In genomic region chr11:35662061-35662648, GRCh38 we compare ENCODE assay signal across 8 cellular contexts. TPM values are rescaled to one million over a fixed set of nuclear protein-coding genes. Genes with fewer than 3 reads are reported as not detected.
A peak's percentile ranks its signal among the peaks of the same experiment; 100 is the strongest.
DNase-seq lines count a peak whose midpoint lies in the region; ATAC-seq and TF ChIP-seq lines count a peak whose summit lies in the region.

No MANE protein-coding gene starts in this region.

- H3K27me3 Mint-ChIP-seq in activated CD4-positive, alpha-beta T cell treated with anti-CD3 and anti-CD28 coated beads, Interleukin-2, amount 10 ng/mL, durations not matched to agents 7 days and 5 days: peaks cover 10% of the 10 kb centered on the region
- peaks cover 23% of the 10 kb centered on the region for H3K27me3 Mint-ChIP-seq in activated naive CD4-positive, alpha-beta T cell treated with anti-CD3 and anti-CD28 coated beads, Interleukin-2, amount 10 ng/mL, durations not matched to agents 7 days and 5 days

- CTCF ChIA-PET in activated CD4-positive, alpha-beta T cell treated with anti-CD3 and anti-CD28 coated beads, Interleukin-2, amount 10 ng/mL, durations not matched to agents 7 days and 5 days (lab: Charles Lee): no interaction called here
- CTCF ChIA-PET in HEK293 (lab: Yijun Ruan, JAX): interaction anchor here (1.0 kb wide), 1 partner anchor 160 kb away, joined by 3 read pairs; no protein-coding TSS in a partner anchor
- CTCF ChIA-PET in activated naive CD4-positive, alpha-beta T cell treated with anti-CD3 and anti-CD28 coated beads, Interleukin-2, amount 10 ng/mL, durations not matched to agents 7 days and 5 days (lab: Charles Lee): interaction anchor here (0.9 kb wide), 1 partner anchor 14 kb away, joined by 3 read pairs; no protein-coding TSS in a partner anchor

- peak; percentile 58 to 78 (median 64) for ATAC-seq in heart left ventricle

- H3K27ac ChIP-seq in HEK293 (ENCODE audit: extremely low read depth, low read depth, low read length) (peak overlapping the region; percentile 83), heart left ventricle (peak overlapping the region; percentile 89 to 99 (median 96)), prostate gland (peak overlapping the region; percentile 79 to 83)

- H3K9me3 Mint-ChIP-seq in activated CD4-positive, alpha-beta T cell treated with anti-CD3 and anti-CD28 coated beads, Interleukin-2, amount 10 ng/mL, durations not matched to agents 7 days and 5 days: peaks cover 29% of the 10 kb centered on the region
- H3K9me3 Mint-ChIP-seq in activated naive CD4-positive, alpha-beta T cell treated with anti-CD3 and anti-CD28 coated beads, Interleukin-2, amount 10 ng/mL, durations not matched to agents 7 days and 5 days: peaks cover 29% of the 10 kb centered on the region

- H3K27me3 ChIP-seq in heart left ventricle (peaks cover 0 to 4% (median 0%) of the 10 kb centered on the region in 9 donors), prostate gland (replicated peaks; ENCODE audit: insufficient read depth) (no peaks in the 10 kb centered on the region)

- H3K4me1 ChIP-seq in HEK293 (ENCODE audit: control insufficient read depth, insufficient read depth, low read length): no peaks in the 10 kb centered on the region; the same call in 1 of the 2 replicates
- peaks cover 0 to 31% (median 21%) of the 10 kb centered on the region in 12 donors for H3K4me1 ChIP-seq in heart left ventricle
- H3K4me1 ChIP-seq in prostate gland (replicated peaks): no peaks in the 10 kb centered on the region

- intact Hi-C loops in heart left ventricle (cut with DNase I): loop anchor here (1.0 to 10.0 kb wide), 10 partner anchors 37 to 385 kb away; partner anchors contain the start of genes FJX1 (in 4 of the 10) and LDLRAD3 (in 1 of the 10)
- intact Hi-C loops in prostate gland (cut with DNase I): no loop called here

- peaks cover 43% of the 10 kb centered on the region for H3K4me1 Mint-ChIP-seq in activated CD4-positive, alpha-beta T cell treated with anti-CD3 and anti-CD28 coated beads, Interleukin-2, amount 10 ng/mL, durations not matched to agents 7 days and 5 days
- peaks cover 47% of the 10 kb centered on the region for H3K4me1 Mint-ChIP-seq in activated naive CD4-positive, alpha-beta T cell treated with anti-CD3 and anti-CD28 coated beads, Interleukin-2, amount 10 ng/mL, durations not matched to agents 7 days and 5 days

- H3K27ac Mint-ChIP-seq in activated CD4-positive, alpha-beta T cell treated with anti-CD3 and anti-CD28 coated beads, Interleukin-2, amount 10 ng/mL, durations not matched to agents 7 days and 5 days: peak overlapping the region; percentile 95
- H3K27ac Mint-ChIP-seq in activated naive CD4-positive, alpha-beta T cell treated with anti-CD3 and anti-CD28 coated beads, Interleukin-2, amount 10 ng/mL, durations not matched to agents 7 days and 5 days: peak overlapping the region; percentile 95

- WGBS in heart left ventricle, 4 donors: 1 to 2% (median 1%) methylated on average over 11 to 12 of the region's 12 CpGs
- WGBS in prostate gland: 3% methylated on average over 12 of the region's 12 CpGs

- POLR2A ChIA-PET in activated CD4-positive, alpha-beta T cell treated with anti-CD3 and anti-CD28 coated beads, Interleukin-2, amount 10 ng/mL, durations not matched to agents 7 days and 5 days (lab: Charles Lee): no interaction called here
- POLR2A ChIA-PET in HEK293 (lab: Yijun Ruan, JAX): interaction anchor here (0.7 kb wide), 1 partner anchor 172 kb away, joined by 4 read pairs; no protein-coding TSS in a partner anchor

- TF ChIP-seq POLR2A in heart left ventricle (IDR thresholded peaks at IDR 0.05) (no peak), prostate gland (IDR thresholded peaks at IDR 0.05) (no peak)

- H3K36me3 Mint-ChIP-seq in activated CD4-positive, alpha-beta T cell treated with anti-CD3 and anti-CD28 coated beads, Interleukin-2, amount 10 ng/mL, durations not matched to agents 7 days and 5 days (ENCODE audit: low read depth): peaks cover 41% of the 10 kb centered on the region
- H3K36me3 Mint-ChIP-seq in activated naive CD4-positive, alpha-beta T cell treated with anti-CD3 and anti-CD28 coated beads, Interleukin-2, amount 10 ng/mL, durations not matched to agents 7 days and 5 days: peaks cover 36% of the 10 kb centered on the region

- H3K36me3 ChIP-seq in HEK293 (ENCODE audit: control insufficient read depth in 2 of 2, insufficient read depth in 1 of 2, low read length in 2 of 2) (peaks cover 0 to 3% of the 10 kb centered on the region in 2 experiments; a peak in 1 of 3 replicates), heart left ventricle (no peaks in the 10 kb centered on the region), prostate gland (no peaks in the 10 kb centered on the region)

- TF ChIP-seq CTCF in HEK293 (tag by site-specific recombination; IDR thresholded peaks at IDR 0.05): no peak; the same call in 1 of the 2 replicates
- no peak for TF ChIP-seq CTCF in heart left ventricle (IDR thresholded peaks at IDR 0.05)
- no peak for TF ChIP-seq CTCF in prostate gland (IDR thresholded peaks at IDR 0.05)

- H3K4me3 ChIP-seq in HEK293 (ENCODE audit: low read depth, low read length) (peak overlapping the region; percentile 70), heart left ventricle (peak overlapping the region; percentile 56 to 92 (median 78)), prostate gland (peak overlapping the region; percentile 69 to 74)

- H3K4me3 Mint-ChIP-seq in activated CD4-positive, alpha-beta T cell treated with anti-CD3 and anti-CD28 coated beads, Interleukin-2, amount 10 ng/mL, durations not matched to agents 7 days and 5 days: peak overlapping the region; percentile 89
- peak overlapping the region; percentile 89 for H3K4me3 Mint-ChIP-seq in activated naive CD4-positive, alpha-beta T cell treated with anti-CD3 and anti-CD28 coated beads, Interleukin-2, amount 10 ng/mL, durations not matched to agents 7 days and 5 days

- H3K9me3 ChIP-seq in HEK293 (ENCODE audit: control insufficient read depth, insufficient read depth, low read depth, low read length) (no peaks in the 10 kb centered on the region), heart left ventricle (peaks cover 0 to 38% (median 19%) of the 10 kb centered on the region in 12 donors), prostate gland (no peaks in the 10 kb centered on the region)

- peak; percentile 11 for DNase-seq in activated CD4-positive, alpha-beta T cell treated with anti-CD3 and anti-CD28 coated beads, Interleukin-2, amount 10 ng/mL, durations not matched to agents 7 days and 5 days
- DNase-seq in activated CD4-positive, alpha-beta T cell treated with anti-CD3 and anti-CD28 coated beads, Interleukin-2, amount 50 U/mL, for 48 hours: no peak
- peak; percentile 32 for DNase-seq in NCI-H1105 treated with DMSO at 0.1 percent for 48 hours (lab: John Stamatoyannopoulos, UW)
- DNase-seq in activated naive CD4-positive, alpha-beta T cell treated with anti-CD3 and anti-CD28 coated beads, Interleukin-2, amount 10 ng/mL, durations not matched to agents 7 days and 5 days: peak; percentile 40
- DNase-seq in heart left ventricle: no peak
- no peak for DNase-seq in prostate gland (ENCODE audit: low spot score)
- no peak for DNase-seq in islet precursor cell

TF ChIP-seq in HEK293, 187 proteins besides CTCF, POLR2A, EP300 and RAD21 (continues in another document):
- TF ChIP-seq ZNF335 (tag by site-specific recombination; conservative IDR thresholded peaks at IDR 0.05): peak; percentile 12; the same call in 1 of the 2 replicates
- no peak for TF ChIP-seq ZNF169 (tag by site-specific recombination; IDR thresholded peaks at IDR 0.05)
- peak; percentile 15; the same call in 1 of the 2 replicates for TF ChIP-seq ZBTB17 (tag by site-specific recombination; IDR thresholded peaks at IDR 0.05)
- TF ChIP-seq KLF16 (tag by site-specific recombination; IDR thresholded peaks at IDR 0.05): no peak
- TF ChIP-seq ZNF398 (tag by site-specific recombination; IDR thresholded peaks at IDR 0.05): peak; percentile 31; the same call in 1 of the 2 replicates
- peak; percentile 67 for TF ChIP-seq ZNF513 (tag by site-specific recombination; IDR thresholded peaks at IDR 0.05)
- TF ChIP-seq MYNN (tag by site-specific recombination; IDR thresholded peaks at IDR 0.05; ENCODE audit: borderline replicate concordance): no peak
- peak; percentile 95; the same call in 1 of the 2 replicates for TF ChIP-seq ZFP69B (tag by site-specific recombination; IDR thresholded peaks at IDR 0.05)

RNA-seq across cellular contexts. Expression of gene TRIM44, which starts 0.4 kb away (rescaled TPM):
- total RNA-seq in activated CD4-positive, alpha-beta T cell treated with anti-CD3 and anti-CD28 coated beads, Interleukin-2, amount 10 ng/mL, durations not matched to agents 7 days and 5 days: 10 to 100 TPM; 34.9 to 42.6 TPM
- 10 to 100 TPM; 34.5 to 55.3 (median 48.0) TPM for total RNA-seq in heart left ventricle
- 10 to 100 TPM in 1 of 2 donors, 1 to 10 TPM in 1; 7.9 to 26.7 TPM for polyA plus RNA-seq in heart left ventricle
- 10 to 100 TPM; 30.6 to 33.2 TPM for total RNA-seq in prostate gland

RNA-seq across cellular contexts. Expression of gene FJX1, which starts 43.9 kb away (rescaled TPM):
- under 1 TPM; 0.17 to 0.21 TPM for total RNA-seq in activated CD4-positive, alpha-beta T cell treated with anti-CD3 and anti-CD28 coated beads, Interleukin-2, amount 10 ng/mL, durations not matched to agents 7 days and 5 days
- total RNA-seq in heart left ventricle (1 to 10 TPM in 8 of 9 donors, under 1 TPM in 1; 0.55 to 7.2 (median 2.3) TPM), prostate gland (10 to 100 TPM; 10.8 to 13.7 TPM)
- polyA plus RNA-seq in heart left ventricle: 1 to 10 TPM in 1 of 2 donors, under 1 TPM in 1; 0.61 to 3.3 TPM

Comparison
In these comparisons a context has a peak if more than half of its experiments do, and no peak if none do; other contexts are left out.
1. DNase-seq: peak in activated CD4-positive, alpha-beta T cell treated with anti-CD3 and anti-CD28 coated beads, Interleukin-2, amount 10 ng/mL, durations not matched to agents 7 days and 5 days (single experiment), NCI-H1105 treated with DMSO at 0.1 percent for 48 hours (single experiment) and activated naive CD4-positive, alpha-beta T cell treated with anti-CD3 and anti-CD28 coated beads, Interleukin-2, amount 10 ng/mL, durations not matched to agents 7 days and 5 days (single experiment); none in activated CD4-positive, alpha-beta T cell treated with anti-CD3 and anti-CD28 coated beads, Interleukin-2, amount 50 U/mL, for 48 hours (0 of 2), heart left ventricle (0 of 5), prostate gland (single experiment) and islet precursor cell (single experiment).
2. Peak in every context shown above with its lines, with median percentiles within 50 percentile points of each other: H3K27ac ChIP-seq and H3K4me3 ChIP-seq.